In the genomic region with DNA sequence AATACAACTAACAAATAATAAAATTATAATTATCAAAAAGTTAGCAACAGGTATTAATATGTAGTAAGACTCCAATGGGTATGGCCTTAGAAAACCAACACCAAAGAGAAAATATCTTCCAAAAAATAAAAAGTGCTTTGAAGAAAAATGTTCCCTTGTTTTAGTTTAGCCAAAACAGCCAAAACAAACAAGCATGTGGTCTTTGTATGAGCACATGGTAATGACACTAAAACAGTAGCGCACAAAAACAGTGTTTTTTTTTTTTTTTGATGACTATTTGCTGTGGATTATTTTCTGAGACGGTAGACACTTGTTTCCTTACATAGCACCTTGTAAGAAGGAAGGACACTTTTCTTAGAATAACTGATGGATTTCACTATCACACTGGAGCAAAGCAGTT, we compare ENCODE assay signal across 30 cellular contexts.
"Had no signal": no experiment of that assay in that cellular context is flagged by ENCODE, and none has a peak within 500 bp of the region (broad histone marks: within the 10 kb centered on the region; RNA-seq: fewer than 3 reads in every experiment).

No MANE protein-coding gene starts in this region.

- H3K27ac ChIP-seq: PC-9, RWPE1, SJSA1 had no signal

- H2AFZ ChIP-seq: PC-9 had no signal

- H3K36me3 ChIP-seq: MG63, SJSA1 had no signal

- DNase-seq: Kasumi-1, MG63, NCI-H1048, NCI-H1105 treated with DMSO at 0.1 percent for 48 hours, NCI-H1436, NCI-H146, NCI-H1694, NCI-H187, NCI-H1930, NCI-H2029 treated with DMSO at 0.1 percent for 48 hours, NCI-H2081 treated with DMSO at 0.1 percent for 48 hours, NCI-H2107, NCI-H2171 treated with DMSO at 0.1 percent for 48 hours, NCI-H2227 treated with DMSO at 0.1 percent for 48 hours, NCI-H345, NCI-H446, NCI-H510A treated with DMSO at 0.1 percent for 48 hours, NCI-H524 treated with DMSO at 0.1 percent for 48 hours, NCI-H526 treated with DMSO at 0.1 percent for 48 hours, NCI-H774, PC-9, Right ventricle myocardium superior, SHP77 treated with DMSO at 0.1 percent for 48 hours, SK-N-SH, SW 1271, T-helper 1 cell had no signal

- ATAC-seq: Panc1 had no signal

- FAIRE-seq: RCC 7860 had no signal

- H3K4me2 ChIP-seq: PC-9, SK-N-SH had no signal

- H3K4me3 ChIP-seq: MG63, PC-9, SJSA1 had no signal

- H3K9me3 ChIP-seq: MG63, SK-N-SH had no signal

- H3K9ac ChIP-seq: SK-N-SH had no signal
